Comparison of ENCODE assay signal across 8 cellular contexts in the genomic region with DNA sequence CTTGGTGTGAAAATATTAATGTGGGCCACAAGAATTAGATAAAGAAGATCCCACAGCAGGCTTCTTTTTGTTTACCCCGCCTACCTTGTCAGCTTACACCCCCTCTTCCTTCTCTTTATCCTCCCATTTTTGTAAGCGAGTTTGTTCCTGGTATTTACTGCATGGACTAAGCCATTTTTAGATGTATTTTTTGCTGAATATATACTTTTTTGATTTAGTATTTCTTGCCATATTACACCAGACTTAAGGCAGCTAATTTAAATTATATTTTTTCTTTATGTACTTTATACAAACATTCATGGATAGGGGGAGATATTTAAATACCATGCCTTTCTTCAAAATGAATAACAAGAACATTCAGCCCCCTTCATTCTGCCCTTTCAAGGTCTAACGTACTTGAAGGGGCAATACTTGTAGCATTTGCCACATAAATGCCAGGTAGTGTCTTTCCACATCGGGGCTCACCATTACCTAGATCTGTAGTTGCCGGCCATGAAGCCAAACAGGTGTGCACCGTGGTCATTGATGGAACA.
DNase-seq lines count a peak whose midpoint lies in the region; ATAC-seq, FAIRE-seq and TF ChIP-seq lines count a peak whose summit lies in the region.

No MANE protein-coding gene starts in this region.

- 28% methylated on average over 6 of the region's 6 CpGs for WGBS in A549 (ENCODE audit: missing lambda C conversion rate)

- no peak for TF ChIP-seq RAD21 in A549 (conservative IDR thresholded peaks at IDR 0.05 in 1 of 2, IDR thresholded peaks at IDR 0.05 in 1 of 2)

- in situ Hi-C loops in brain microvascular endothelial cell (cut with HindIII; ENCODE audit: low pct_ligation_motif_present, low sequenced_read_pairs) = no loop called here

- POLR2A ChIA-PET in A549 (lab: Yijun Ruan, JAX) = interaction anchor here (0.9 to 1.3 kb wide), 2 partner anchors 9 to 44 kb away, joined by 3 to 7 read pairs; no protein-coding TSS in a partner anchor

- H3K27me3 Mint-ChIP-seq in mesothelial cell of epicardium (ENCODE audit: low read depth) = no peaks in the 10 kb centered on the region

- ATAC-seq in A549 = no peak
- ATAC-seq in HG02678 (IDR thresholded peaks at IDR 0.05; ENCODE audit: unreplicated experiment) = peak; percentile 25
- ATAC-seq in GM19455 (IDR thresholded peaks at IDR 0.05; ENCODE audit: unreplicated experiment) = no peak
- ATAC-seq in HG02981 (IDR thresholded peaks at IDR 0.05; ENCODE audit: unreplicated experiment) = no peak

- no peaks in the 10 kb centered on the region for H3K27me3 ChIP-seq in brain microvascular endothelial cell (replicated peaks)

- H3K4me1 ChIP-seq in A549 = peaks cover 12% of the 10 kb centered on the region

- H3K27ac ChIP-seq in A549 = peak overlapping the region; percentile 74 to 88
- peak overlapping the region; percentile 47 for H3K27ac ChIP-seq in brain microvascular endothelial cell

- peaks cover 37% of the 10 kb centered on the region for H3K4me1 Mint-ChIP-seq in mesothelial cell of epicardium

- TF ChIP-seq POLR2A in A549 (IDR thresholded peaks at IDR 0.05; ENCODE audit: low read length) = no peak

- H3K36me3 Mint-ChIP-seq in mesothelial cell of epicardium = no peaks in the 10 kb centered on the region

- H3K9me3 ChIP-seq in A549 = no peaks in the 10 kb centered on the region

- H3K4me3 ChIP-seq in A549 (peak overlapping the region; percentile 50), brain microvascular endothelial cell (ENCODE audit: low read depth, low read length) (peak overlapping the region; percentile 69)

- H3K4me2 ChIP-seq in A549 = peak overlapping the region; percentile 82

- H3K9me3 Mint-ChIP-seq in mesothelial cell of epicardium = peaks cover 6% of the 10 kb centered on the region

- peak overlapping the region; percentile 85 for H3K27ac Mint-ChIP-seq in mesothelial cell of epicardium

- no peak for FAIRE-seq in A549 (lab: Jason Lieb, UNC)

- no peak for DNase-seq in A549 (ENCODE audit: low read depth in 1 of 2, low spot score in 1 of 2)
- DNase-seq in brain microvascular endothelial cell = no peak
- no peak for DNase-seq in mesothelial cell of epicardium (ENCODE audit: low spot score in 2 of 2, unreplicated experiment in 2 of 2)
- DNase-seq in HCEC 1CT = no peak
- DNase-seq in NCI-H1092 treated with DMSO at 0.1 percent for 48 hours (lab: John Stamatoyannopoulos, UW) = no peak

- H3K36me3 ChIP-seq in brain microvascular endothelial cell (replicated peaks) = no peaks in the 10 kb centered on the region

- CTCF ChIA-PET in A549 (lab: Yijun Ruan, JAX) = interaction anchor here (1.0 to 4.7 kb wide), 2 partner anchors 14 to 195 kb away, joined by 3 to 34 read pairs; no protein-coding TSS in a partner anchor

- TF ChIP-seq CTCF in A549 (IDR thresholded peaks at IDR 0.05) (no peak), brain microvascular endothelial cell (IDR thresholded peaks at IDR 0.05; ENCODE audit: low read depth, low read length, missing control alignments) (no peak), mesothelial cell of epicardium (IDR thresholded peaks at IDR 0.05; ENCODE audit: unreplicated experiment) (no peak)

- H3K4me3 Mint-ChIP-seq in mesothelial cell of epicardium = peak overlapping the region; percentile 79

- no peak for TF ChIP-seq EP300 in A549 (IDR thresholded peaks at IDR 0.05)

TF ChIP-seq in A549, 52 proteins besides CTCF, POLR2A, EP300 and RAD21:
- TF ChIP-seq CHD2 (IDR thresholded peaks at IDR 0.05; ENCODE audit: low read length, partially characterized antibody) (no peak), MAX (IDR thresholded peaks at IDR 0.05) (no peak), MAFK (IDR thresholded peaks at IDR 0.05; ENCODE audit: partially characterized antibody) (peak; percentile 45), USF2 (IDR thresholded peaks at IDR 0.05) (no peak)
